16 cellular contexts compared by ENCODE assay signal in the genomic region with DNA sequence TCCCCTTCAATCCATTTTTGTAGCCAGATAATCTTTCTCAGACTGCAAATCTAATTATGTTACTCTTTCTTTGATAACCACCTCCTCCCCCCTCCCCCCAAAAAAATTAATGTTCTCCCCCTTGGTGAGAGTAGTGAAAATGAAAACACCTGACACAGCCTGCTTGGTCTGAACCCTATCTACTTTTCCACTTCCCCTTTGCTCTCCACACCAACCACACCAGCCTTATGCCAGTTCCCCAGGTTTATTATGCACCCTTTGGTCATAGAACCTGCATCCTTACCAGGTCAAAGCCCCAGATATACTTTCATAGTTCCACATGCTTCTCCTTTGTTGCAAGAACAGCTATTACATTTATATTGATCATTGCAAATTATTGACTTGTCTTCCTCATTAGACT. TPM values are rescaled to one million over a fixed set of nuclear protein-coding genes. Genes with fewer than 3 reads are reported as not detected.
DNase-seq lines count a peak whose midpoint lies in the region; ATAC-seq lines count a peak whose summit lies in the region.
"Had no signal": no experiment of that assay in that cellular context is flagged by ENCODE, and none has a peak within 500 bp of the region (broad histone marks: within the 10 kb centered on the region; RNA-seq: fewer than 3 reads in every experiment).

No MANE protein-coding gene starts in this region.

- peaks cover 12 to 18% of the 10 kb centered on the region in 2 donors for H3K4me1 Mint-ChIP-seq in stimulated activated naive B cell treated with anti-CD40 and anti-IgM and Interleukin-4, amounts not matched to agents 10 μg/mL and 1 μg/mL and 100 μg/mL, for 72 hours
- H3K4me1 Mint-ChIP-seq in activated CD4-positive, alpha-beta memory T cell treated with anti-CD3 and anti-CD28 coated beads, Interleukin-2, amount 10 ng/mL, durations not matched to agents 7 days and 5 days = peaks cover 6% of the 10 kb centered on the region

- peaks cover 8 to 10% of the 10 kb centered on the region in 2 donors for H3K36me3 Mint-ChIP-seq in stimulated activated naive B cell treated with anti-CD40 and anti-IgM and Interleukin-4, amounts not matched to agents 10 μg/mL and 1 μg/mL and 100 μg/mL, for 72 hours
- H3K36me3 Mint-ChIP-seq in activated CD4-positive, alpha-beta memory T cell treated with anti-CD3 and anti-CD28 coated beads, Interleukin-2, amount 10 ng/mL, durations not matched to agents 7 days and 5 days (ENCODE audit: low read depth) = no peaks in the 10 kb centered on the region
- H3K36me3 Mint-ChIP-seq: natural killer cell treated with Interleukin-12 subunit alpha and Interleukin-12 subunit beta and Interleukin-15 and Interleukin-18, amount 100 ng/mL, for 72 hours had no signal

- intact Hi-C loops in posterior cingulate gyrus (cut with DNase I) = no loop called here

- no peak overlapping the region for H3K4me3 Mint-ChIP-seq in stimulated activated naive B cell treated with anti-CD40 and anti-IgM and Interleukin-4, amounts not matched to agents 10 μg/mL and 1 μg/mL and 100 μg/mL, for 72 hours
- H3K4me3 Mint-ChIP-seq in activated CD4-positive, alpha-beta memory T cell treated with anti-CD3 and anti-CD28 coated beads, Interleukin-2, amount 10 ng/mL, durations not matched to agents 7 days and 5 days = no peak overlapping the region
- H3K4me3 Mint-ChIP-seq: natural killer cell treated with Interleukin-12 subunit alpha and Interleukin-12 subunit beta and Interleukin-15 and Interleukin-18, amount 100 ng/mL, for 72 hours had no signal

- peaks cover 0 to under 1% of the 10 kb centered on the region in 2 donors for H3K27me3 Mint-ChIP-seq in stimulated activated naive B cell treated with anti-CD40 and anti-IgM and Interleukin-4, amounts not matched to agents 10 μg/mL and 1 μg/mL and 100 μg/mL, for 72 hours
- peaks cover 2% of the 10 kb centered on the region for H3K27me3 Mint-ChIP-seq in activated CD4-positive, alpha-beta memory T cell treated with anti-CD3 and anti-CD28 coated beads, Interleukin-2, amount 10 ng/mL, durations not matched to agents 7 days and 5 days

- peak; percentile 7 for DNase-seq in stimulated activated naive B cell treated with anti-CD40 and anti-IgM and Interleukin-4, amounts not matched to agents 10 μg/mL and 1 μg/mL and 100 μg/mL, for 72 hours
- no peak for DNase-seq in activated CD4-positive, alpha-beta memory T cell treated with anti-CD3 and anti-CD28 coated beads, Interleukin-2, amount 10 ng/mL, durations not matched to agents 7 days and 5 days
- no peak for DNase-seq in posterior cingulate gyrus
- DNase-seq: activated CD4-positive, alpha-beta T cell treated with anti-CD3 and anti-CD28 coated beads for 4 hours; body of pancreas; Caco-2; left ventricle myocardium superior; NCI-H2029 treated with DMSO at 0.1 percent for 48 hours; sigmoid colon had no signal

- POLR2A ChIA-PET in activated CD4-positive, alpha-beta memory T cell treated with anti-CD3 and anti-CD28 coated beads, Interleukin-2, amount 10 ng/mL, durations not matched to agents 7 days and 5 days (lab: Charles Lee) = no interaction called here

- peak overlapping the region; percentile 31 for H3K27ac Mint-ChIP-seq in stimulated activated naive B cell treated with anti-CD40 and anti-IgM and Interleukin-4, amounts not matched to agents 10 μg/mL and 1 μg/mL and 100 μg/mL, for 72 hours
- no peak overlapping the region for H3K27ac Mint-ChIP-seq in activated CD4-positive, alpha-beta memory T cell treated with anti-CD3 and anti-CD28 coated beads, Interleukin-2, amount 10 ng/mL, durations not matched to agents 7 days and 5 days
- H3K27ac Mint-ChIP-seq: activated T-helper 2 cell treated with anti-CD3 and anti-CD28 coated beads, Interferon-gamma antibody, Interleukin-2, Interleukin-4, amounts not matched to agents 10 μg/mL and 5 μg/mL and 100 μg/mL, durations not matched to agents 14 hours and 24 hours and 36 hours; natural killer cell treated with Interleukin-12 subunit alpha and Interleukin-12 subunit beta and Interleukin-15 and Interleukin-18, amount 100 ng/mL, for 72 hours had no signal

- CTCF ChIA-PET in activated CD4-positive, alpha-beta memory T cell treated with anti-CD3 and anti-CD28 coated beads, Interleukin-2, amount 10 ng/mL, durations not matched to agents 7 days and 5 days (lab: Charles Lee) = no interaction called here

- peaks cover 11% of the 10 kb centered on the region in 2 donors for H3K9me3 Mint-ChIP-seq in stimulated activated naive B cell treated with anti-CD40 and anti-IgM and Interleukin-4, amounts not matched to agents 10 μg/mL and 1 μg/mL and 100 μg/mL, for 72 hours
- H3K9me3 Mint-ChIP-seq in activated CD4-positive, alpha-beta memory T cell treated with anti-CD3 and anti-CD28 coated beads, Interleukin-2, amount 10 ng/mL, durations not matched to agents 7 days and 5 days = peaks cover 9% of the 10 kb centered on the region

- ATAC-seq in GM19324 (IDR thresholded peaks at IDR 0.05; ENCODE audit: low FRiP score, unreplicated experiment) = peak; percentile 90
- peak; percentile 92 for ATAC-seq in GM21786 (IDR thresholded peaks at IDR 0.05; ENCODE audit: unreplicated experiment)
- peak; percentile 95 for ATAC-seq in HG03159 (IDR thresholded peaks at IDR 0.05; ENCODE audit: unreplicated experiment)
- peak; percentile 95 to 96 for ATAC-seq in stimulated activated naive B cell treated with anti-CD40 and anti-IgM and Interleukin-4, amounts not matched to agents 10 μg/mL and 1 μg/mL and 100 μg/mL, for 72 hours (replicated peaks)
- ATAC-seq in HG03439 (IDR thresholded peaks at IDR 0.05; ENCODE audit: unreplicated experiment) = no peak
- ATAC-seq: body of pancreas; left ventricle myocardium superior; natural killer cell treated with Interleukin-12 subunit alpha and Interleukin-12 subunit beta and Interleukin-15 and Interleukin-18, amount 100 ng/mL, for 72 hours had no signal

RNA-seq across cellular contexts. Expression of a gene that starts 19.4 kb away (rescaled TPM):
- total RNA-seq in activated CD4-positive, alpha-beta memory T cell treated with anti-CD3 and anti-CD28 coated beads, Interleukin-2, amount 10 ng/mL, durations not matched to agents 7 days and 5 days = 10 to 100 TPM; 28.1 to 30.3 TPM

RNA-seq across cellular contexts. Expression of a gene that starts 53.5 kb away (rescaled TPM):
- total RNA-seq in activated CD4-positive, alpha-beta memory T cell treated with anti-CD3 and anti-CD28 coated beads, Interleukin-2, amount 10 ng/mL, durations not matched to agents 7 days and 5 days = not detected
- total RNA-seq: activated T-helper 2 cell treated with anti-CD3 and anti-CD28 coated beads, Interferon-gamma antibody, Interleukin-2, Interleukin-4, amounts not matched to agents 10 μg/mL and 5 μg/mL and 100 μg/mL, durations not matched to agents 14 hours and 24 hours and 36 hours; body of pancreas; left ventricle myocardium superior; natural killer cell treated with Interleukin-12 subunit alpha and Interleukin-12 subunit beta and Interleukin-15 and Interleukin-18, amount 100 ng/mL, for 72 hours; sigmoid colon; thoracic aorta had no signal
